Comparison of ENCODE assay signal across 17 cellular contexts in genomic region chr6:113169484-113169883, GRCh38.
DNase-seq lines count a peak whose midpoint lies in the region; ATAC-seq and TF ChIP-seq lines count a peak whose summit lies in the region.
"Had no signal": no experiment of that assay in that cellular context is flagged by ENCODE, and none has a peak within 500 bp of the region (broad histone marks: within the 10 kb centered on the region; RNA-seq: fewer than 3 reads in every experiment).

No MANE protein-coding gene starts in this region.

- intact Hi-C loops in gastrocnemius medialis (cut with DNase I; ENCODE audit: low total_unique reads), result no loop called here

- peaks cover 9 to 14% of the 10 kb centered on the region in 2 donors for H3K4me1 ChIP-seq in gastrocnemius medialis
- H3K4me1 ChIP-seq: A549, HAP-1 had no signal

- no peak for TF ChIP-seq POLR2A in gastrocnemius medialis (IDR thresholded peaks at IDR 0.05)

- no peak for TF ChIP-seq CTCF in gastrocnemius medialis (IDR thresholded peaks at IDR 0.05 in 4 of 5, conservative IDR thresholded peaks at IDR 0.05 in 1 of 5)

- H3K36me3 Mint-ChIP-seq in stimulated activated effector memory CD8-positive, alpha-beta T cell treated with anti-CD3 and anti-CD28 coated beads, Interleukin-12 subunit alpha, Interleukin-12 subunit beta, amount 100 ng/mL, for 72 hours, result no peaks in the 10 kb centered on the region

- H3K9me3 ChIP-seq in gastrocnemius medialis, result no peaks in the 10 kb centered on the region
- H3K9me3 ChIP-seq: A549 had no signal

- in situ Hi-C loops in gastrocnemius medialis (cut with MboI; ENCODE audit: low sequenced_read_pairs in 4 of 4), result no loop called here

- no peaks in the 10 kb centered on the region for H3K36me3 ChIP-seq in gastrocnemius medialis
- H3K36me3 ChIP-seq: HAP-1 had no signal

- peaks cover 8% of the 10 kb centered on the region for H3K9me3 Mint-ChIP-seq in stimulated activated effector memory CD8-positive, alpha-beta T cell treated with anti-CD3 and anti-CD28 coated beads, Interleukin-12 subunit alpha, Interleukin-12 subunit beta, amount 100 ng/mL, for 72 hours

- H3K27ac ChIP-seq in gastrocnemius medialis, result no peak overlapping the region
- H3K27ac ChIP-seq: A549, C4-2B had no signal

- H3K4me3 Mint-ChIP-seq in stimulated activated effector memory CD8-positive, alpha-beta T cell treated with anti-CD3 and anti-CD28 coated beads, Interleukin-12 subunit alpha, Interleukin-12 subunit beta, amount 100 ng/mL, for 72 hours, result no peak overlapping the region

- no peak for ATAC-seq in stimulated activated effector memory CD8-positive, alpha-beta T cell treated with anti-CD3 and anti-CD28 coated beads, Interleukin-12 subunit alpha, Interleukin-12 subunit beta, amount 100 ng/mL, for 72 hours
- no peak for ATAC-seq in gastrocnemius medialis
- ATAC-seq: A549, GM12878 had no signal

- no peaks in the 10 kb centered on the region for H3K27me3 ChIP-seq in gastrocnemius medialis

- no peak overlapping the region for H3K27ac Mint-ChIP-seq in stimulated activated effector memory CD8-positive, alpha-beta T cell treated with anti-CD3 and anti-CD28 coated beads, Interleukin-12 subunit alpha, Interleukin-12 subunit beta, amount 100 ng/mL, for 72 hours

- DNase-seq in EH (ENCODE audit: low read depth) (peak; percentile 82), HT1080 (ENCODE audit: low read depth) (peak; percentile 29), amniotic epithelial cell (ENCODE audit: low read depth) (peak; percentile 30), fibroblast of peridontal ligament (ENCODE audit: extremely low read depth) (peak; percentile 48), NCI-H2196 treated with DMSO at 0.1 percent for 48 hours (lab: John Stamatoyannopoulos, UW; ENCODE audit: unreplicated experiment) (no peak), NCI-H2029 (lab: John Stamatoyannopoulos, UW) (no peak), gastrocnemius medialis (no peak)
- DNase-seq in stimulated activated effector memory CD8-positive, alpha-beta T cell treated with anti-CD3 and anti-CD28 coated beads, Interleukin-12 subunit alpha, Interleukin-12 subunit beta, amount 100 ng/mL, for 72 hours (ENCODE audit: low spot score in 2 of 2), result no peak
- DNase-seq: KBM-7, MM.1S, NCI-H1105, NCI-H1694 treated with DMSO at 0.1 percent for 48 hours, RPMI8226 had no signal

- no peak overlapping the region for H3K4me3 ChIP-seq in gastrocnemius medialis
- H3K4me3 ChIP-seq: A549, GM12878, HAP-1 had no signal

- H3K4me1 Mint-ChIP-seq in stimulated activated effector memory CD8-positive, alpha-beta T cell treated with anti-CD3 and anti-CD28 coated beads, Interleukin-12 subunit alpha, Interleukin-12 subunit beta, amount 100 ng/mL, for 72 hours, result no peaks in the 10 kb centered on the region

Comparison
In these comparisons a context has a peak if more than half of its experiments do, and no peak if none do; other contexts are left out.
1. DNase-seq: peak in EH (single experiment), HT1080 (single experiment), amniotic epithelial cell (single experiment) and fibroblast of peridontal ligament (single experiment); none in NCI-H2196 treated with DMSO at 0.1 percent for 48 hours (single experiment), stimulated activated effector memory CD8-positive, alpha-beta T cell treated with anti-CD3 and anti-CD28 coated beads, Interleukin-12 subunit alpha, Interleukin-12 subunit beta, amount 100 ng/mL, for 72 hours (0 of 2), NCI-H2029 (single experiment) and gastrocnemius medialis (0 of 2).